ENCODE assay signal across 1 cellular context in the genomic region with DNA sequence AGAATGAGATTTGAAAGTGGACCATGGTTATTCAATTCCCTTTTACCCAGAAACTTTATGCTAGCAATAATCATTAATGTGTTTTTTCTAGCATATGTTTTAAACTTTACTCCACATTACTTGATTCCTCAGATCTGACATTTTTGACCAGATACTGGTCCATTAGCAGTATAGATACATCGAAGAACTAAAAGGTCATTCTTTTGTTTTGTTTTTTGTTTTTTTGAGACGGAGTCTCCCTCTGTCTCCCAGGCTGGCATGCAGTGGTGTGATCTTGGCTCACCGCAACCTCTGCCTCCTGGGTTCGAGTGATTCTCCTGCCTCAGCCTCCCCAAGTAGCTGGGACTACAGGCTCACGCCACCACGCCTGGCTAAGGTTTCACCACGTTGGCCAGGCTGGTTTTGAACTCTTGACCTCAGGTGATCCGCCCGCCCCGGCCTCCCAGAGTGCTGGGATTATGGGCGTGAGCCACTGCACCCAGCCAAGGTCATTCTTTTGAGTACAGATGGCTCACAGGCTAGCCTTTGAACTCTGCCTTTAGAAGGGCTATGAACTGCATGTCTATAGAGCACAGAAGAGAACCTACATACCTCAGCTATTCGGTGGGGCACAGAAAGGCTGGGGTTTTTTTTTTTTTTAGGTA.
TF ChIP-seq lines count a peak whose summit lies in the region.

No MANE protein-coding gene starts in this region.

TF ChIP-seq in HepG2, 621 proteins besides CTCF, POLR2A, EP300 and RAD21 (continued from another document and continues in another):
- TF ChIP-seq SOX13 (IDR thresholded peaks at IDR 0.05): peak; percentile 69; the same call in 1 of the 2 replicates
- peak in 1 of 2 experiments; percentile 87; a peak in 2 of 4 replicates for TF ChIP-seq SOX13 (CRISPR knock-in tag; conservative IDR thresholded peaks at IDR 0.05 in 1 of 2, IDR thresholded peaks at IDR 0.05 in 1 of 2)
- TF ChIP-seq, protein P1, sequence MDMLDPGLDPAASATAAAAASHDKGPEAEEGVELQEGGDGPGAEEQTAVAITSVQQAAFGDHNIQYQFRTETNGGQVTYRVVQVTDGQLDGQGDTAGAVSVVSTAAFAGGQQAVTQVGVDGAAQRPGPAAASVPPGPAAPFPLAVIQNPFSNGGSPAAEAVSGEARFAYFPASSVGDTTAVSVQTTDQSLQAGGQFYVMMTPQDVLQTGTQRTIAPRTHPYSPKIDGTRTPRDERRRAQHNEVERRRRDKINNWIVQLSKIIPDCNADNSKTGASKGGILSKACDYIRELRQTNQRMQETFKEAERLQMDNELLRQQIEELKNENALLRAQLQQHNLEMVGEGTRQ (IDR thresholded peaks at IDR 0.05; ENCODE audit: low read depth, low read length): no peak
- TF ChIP-seq, protein P1 (CRISPR knock-in tag; IDR thresholded peaks at IDR 0.05; ENCODE audit: borderline replicate concordance): no peak
- TF ChIP-seq, protein P2, sequence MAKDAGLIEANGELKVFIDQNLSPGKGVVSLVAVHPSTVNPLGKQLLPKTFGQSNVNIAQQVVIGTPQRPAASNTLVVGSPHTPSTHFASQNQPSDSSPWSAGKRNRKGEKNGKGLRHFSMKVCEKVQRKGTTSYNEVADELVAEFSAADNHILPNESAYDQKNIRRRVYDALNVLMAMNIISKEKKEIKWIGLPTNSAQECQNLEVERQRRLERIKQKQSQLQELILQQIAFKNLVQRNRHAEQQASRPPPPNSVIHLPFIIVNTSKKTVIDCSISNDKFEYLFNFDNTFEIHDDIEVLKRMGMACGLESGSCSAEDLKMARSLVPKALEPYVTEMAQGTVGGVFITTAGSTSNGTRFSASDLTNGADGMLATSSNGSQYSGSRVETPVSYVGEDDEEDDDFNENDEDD (CRISPR knock-in tag; IDR thresholded peaks at IDR 0.05; ENCODE audit: borderline replicate concordance): peak; percentile 60; the same call in 1 of the 2 replicates
- no peak for TF ChIP-seq NBN (conservative IDR thresholded peaks at IDR 0.05)
- no peak for TF ChIP-seq CREB1 (IDR thresholded peaks at IDR 0.05)
- TF ChIP-seq CREB1 (CRISPR knock-in tag; IDR thresholded peaks at IDR 0.05): peak; percentile 54; the same call in 1 of the 2 replicates
- peak; percentile 51; the same call in 1 of the 2 replicates for TF ChIP-seq ZNF816 (CRISPR knock-in tag; IDR thresholded peaks at IDR 0.05; ENCODE audit: borderline replicate concordance)
- no peak for TF ChIP-seq XRCC5 (optimal IDR thresholded peaks at IDR 0.05; ENCODE audit: low read length)
- TF ChIP-seq, protein P3, sequence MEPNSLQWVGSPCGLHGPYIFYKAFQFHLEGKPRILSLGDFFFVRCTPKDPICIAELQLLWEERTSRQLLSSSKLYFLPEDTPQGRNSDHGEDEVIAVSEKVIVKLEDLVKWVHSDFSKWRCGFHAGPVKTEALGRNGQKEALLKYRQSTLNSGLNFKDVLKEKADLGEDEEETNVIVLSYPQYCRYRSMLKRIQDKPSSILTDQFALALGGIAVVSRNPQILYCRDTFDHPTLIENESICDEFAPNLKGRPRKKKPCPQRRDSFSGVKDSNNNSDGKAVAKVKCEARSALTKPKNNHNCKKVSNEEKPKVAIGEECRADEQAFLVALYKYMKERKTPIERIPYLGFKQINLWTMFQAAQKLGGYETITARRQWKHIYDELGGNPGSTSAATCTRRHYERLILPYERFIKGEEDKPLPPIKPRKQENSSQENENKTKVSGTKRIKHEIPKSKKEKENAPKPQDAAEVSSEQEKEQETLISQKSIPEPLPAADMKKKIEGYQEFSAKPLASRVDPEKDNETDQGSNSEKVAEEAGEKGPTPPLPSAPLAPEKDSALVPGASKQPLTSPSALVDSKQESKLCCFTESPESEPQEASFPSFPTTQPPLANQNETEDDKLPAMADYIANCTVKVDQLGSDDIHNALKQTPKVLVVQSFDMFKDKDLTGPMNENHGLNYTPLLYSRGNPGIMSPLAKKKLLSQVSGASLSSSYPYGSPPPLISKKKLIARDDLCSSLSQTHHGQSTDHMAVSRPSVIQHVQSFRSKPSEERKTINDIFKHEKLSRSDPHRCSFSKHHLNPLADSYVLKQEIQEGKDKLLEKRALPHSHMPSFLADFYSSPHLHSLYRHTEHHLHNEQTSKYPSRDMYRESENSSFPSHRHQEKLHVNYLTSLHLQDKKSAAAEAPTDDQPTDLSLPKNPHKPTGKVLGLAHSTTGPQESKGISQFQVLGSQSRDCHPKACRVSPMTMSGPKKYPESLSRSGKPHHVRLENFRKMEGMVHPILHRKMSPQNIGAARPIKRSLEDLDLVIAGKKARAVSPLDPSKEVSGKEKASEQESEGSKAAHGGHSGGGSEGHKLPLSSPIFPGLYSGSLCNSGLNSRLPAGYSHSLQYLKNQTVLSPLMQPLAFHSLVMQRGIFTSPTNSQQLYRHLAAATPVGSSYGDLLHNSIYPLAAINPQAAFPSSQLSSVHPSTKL (CRISPR knock-in tag; IDR thresholded peaks at IDR 0.05): peak; percentile 97
- peak; percentile 92 for TF ChIP-seq ZMYM4 (CRISPR knock-in tag; IDR thresholded peaks at IDR 0.05)
- TF ChIP-seq, protein P4, sequence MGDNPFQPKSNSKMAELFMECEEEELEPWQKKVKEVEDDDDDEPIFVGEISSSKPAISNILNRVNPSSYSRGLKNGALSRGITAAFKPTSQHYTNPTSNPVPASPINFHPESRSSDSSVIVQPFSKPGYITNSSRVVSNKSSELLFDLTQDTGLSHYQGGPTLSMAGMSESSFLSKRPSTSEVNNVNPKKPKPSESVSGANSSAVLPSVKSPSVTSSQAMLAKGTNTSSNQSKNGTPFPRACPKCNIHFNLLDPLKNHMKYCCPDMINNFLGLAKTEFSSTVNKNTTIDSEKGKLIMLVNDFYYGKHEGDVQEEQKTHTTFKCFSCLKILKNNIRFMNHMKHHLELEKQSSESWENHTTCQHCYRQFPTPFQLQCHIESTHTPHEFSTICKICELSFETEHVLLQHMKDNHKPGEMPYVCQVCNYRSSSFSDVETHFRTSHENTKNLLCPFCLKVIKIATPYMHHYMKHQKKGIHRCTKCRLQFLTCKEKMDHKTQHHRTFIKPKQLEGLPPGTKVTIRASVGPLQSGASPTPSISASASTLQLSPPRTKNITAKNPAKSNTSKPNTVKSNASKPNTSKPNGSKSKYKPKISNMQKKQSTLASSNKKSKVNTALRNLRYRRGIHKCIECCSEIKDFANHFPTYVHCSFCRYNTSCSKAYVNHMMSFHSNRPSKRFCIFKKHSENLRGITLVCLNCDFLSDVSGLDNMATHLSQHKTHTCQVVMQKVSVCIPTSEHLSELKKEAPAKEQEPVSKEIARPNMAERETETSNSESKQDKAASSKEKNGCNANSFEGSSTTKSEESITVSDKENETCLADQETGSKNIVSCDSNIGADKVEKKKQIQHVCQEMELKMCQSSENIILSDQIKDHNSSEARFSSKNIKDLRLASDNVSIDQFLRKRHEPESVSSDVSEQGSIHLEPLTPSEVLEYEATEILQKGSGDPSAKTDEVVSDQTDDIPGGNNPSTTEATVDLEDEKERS (CRISPR knock-in tag; IDR thresholded peaks at IDR 0.05): peak; percentile 94
- TF ChIP-seq ETV5 (CRISPR knock-in tag; IDR thresholded peaks at IDR 0.05; ENCODE audit: borderline replicate concordance): peak; percentile 48; the same call in 1 of the 2 replicates
- TF ChIP-seq, protein P5, sequence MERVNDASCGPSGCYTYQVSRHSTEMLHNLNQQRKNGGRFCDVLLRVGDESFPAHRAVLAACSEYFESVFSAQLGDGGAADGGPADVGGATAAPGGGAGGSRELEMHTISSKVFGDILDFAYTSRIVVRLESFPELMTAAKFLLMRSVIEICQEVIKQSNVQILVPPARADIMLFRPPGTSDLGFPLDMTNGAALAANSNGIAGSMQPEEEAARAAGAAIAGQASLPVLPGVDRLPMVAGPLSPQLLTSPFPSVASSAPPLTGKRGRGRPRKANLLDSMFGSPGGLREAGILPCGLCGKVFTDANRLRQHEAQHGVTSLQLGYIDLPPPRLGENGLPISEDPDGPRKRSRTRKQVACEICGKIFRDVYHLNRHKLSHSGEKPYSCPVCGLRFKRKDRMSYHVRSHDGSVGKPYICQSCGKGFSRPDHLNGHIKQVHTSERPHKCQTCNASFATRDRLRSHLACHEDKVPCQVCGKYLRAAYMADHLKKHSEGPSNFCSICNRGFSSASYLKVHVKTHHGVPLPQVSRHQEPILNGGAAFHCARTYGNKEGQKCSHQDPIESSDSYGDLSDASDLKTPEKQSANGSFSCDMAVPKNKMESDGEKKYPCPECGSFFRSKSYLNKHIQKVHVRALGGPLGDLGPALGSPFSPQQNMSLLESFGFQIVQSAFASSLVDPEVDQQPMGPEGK (CRISPR knock-in tag; IDR thresholded peaks at IDR 0.05): peak; percentile 63
- no peak for TF ChIP-seq ZNF737 (CRISPR knock-in tag; IDR thresholded peaks at IDR 0.05; ENCODE audit: borderline replicate concordance)
- peak; percentile 64 for TF ChIP-seq KAT8 (CRISPR knock-in tag; IDR thresholded peaks at IDR 0.05)
- TF ChIP-seq ERF (CRISPR knock-in tag; IDR thresholded peaks at IDR 0.05): peak; percentile 76
- peak; percentile 45; the same call in 1 of the 2 replicates for TF ChIP-seq MEIS2 (CRISPR knock-in tag; IDR thresholded peaks at IDR 0.05)
- TF ChIP-seq MIXL1 (CRISPR knock-in tag; IDR thresholded peaks at IDR 0.05): peak; percentile 71; the same call in 1 of the 2 replicates
- TF ChIP-seq ZNF768 (CRISPR knock-in tag; IDR thresholded peaks at IDR 0.05): peak; percentile 22; the same call in 1 of the 2 replicates
- peak; percentile 68 for TF ChIP-seq FOXA3 (CRISPR knock-in tag; IDR thresholded peaks at IDR 0.05)
- TF ChIP-seq ZNF577 (CRISPR knock-in tag; IDR thresholded peaks at IDR 0.05; ENCODE audit: borderline replicate concordance, low read depth): no peak
- TF ChIP-seq, protein P6, sequence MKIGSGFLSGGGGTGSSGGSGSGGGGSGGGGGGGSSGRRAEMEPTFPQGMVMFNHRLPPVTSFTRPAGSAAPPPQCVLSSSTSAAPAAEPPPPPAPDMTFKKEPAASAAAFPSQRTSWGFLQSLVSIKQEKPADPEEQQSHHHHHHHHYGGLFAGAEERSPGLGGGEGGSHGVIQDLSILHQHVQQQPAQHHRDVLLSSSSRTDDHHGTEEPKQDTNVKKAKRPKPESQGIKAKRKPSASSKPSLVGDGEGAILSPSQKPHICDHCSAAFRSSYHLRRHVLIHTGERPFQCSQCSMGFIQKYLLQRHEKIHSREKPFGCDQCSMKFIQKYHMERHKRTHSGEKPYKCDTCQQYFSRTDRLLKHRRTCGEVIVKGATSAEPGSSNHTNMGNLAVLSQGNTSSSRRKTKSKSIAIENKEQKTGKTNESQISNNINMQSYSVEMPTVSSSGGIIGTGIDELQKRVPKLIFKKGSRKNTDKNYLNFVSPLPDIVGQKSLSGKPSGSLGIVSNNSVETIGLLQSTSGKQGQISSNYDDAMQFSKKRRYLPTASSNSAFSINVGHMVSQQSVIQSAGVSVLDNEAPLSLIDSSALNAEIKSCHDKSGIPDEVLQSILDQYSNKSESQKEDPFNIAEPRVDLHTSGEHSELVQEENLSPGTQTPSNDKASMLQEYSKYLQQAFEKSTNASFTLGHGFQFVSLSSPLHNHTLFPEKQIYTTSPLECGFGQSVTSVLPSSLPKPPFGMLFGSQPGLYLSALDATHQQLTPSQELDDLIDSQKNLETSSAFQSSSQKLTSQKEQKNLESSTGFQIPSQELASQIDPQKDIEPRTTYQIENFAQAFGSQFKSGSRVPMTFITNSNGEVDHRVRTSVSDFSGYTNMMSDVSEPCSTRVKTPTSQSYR (CRISPR knock-in tag; IDR thresholded peaks at IDR 0.05; ENCODE audit: borderline replicate concordance): peak; percentile 26; the same call in 1 of the 2 replicates
- TF ChIP-seq ESRRA (CRISPR knock-in tag; IDR thresholded peaks at IDR 0.05; ENCODE audit: low read depth): peak; percentile 98
- TF ChIP-seq ZNF772 (CRISPR knock-in tag; IDR thresholded peaks at IDR 0.05): peak; percentile 52; the same call in 1 of the 2 replicates
- TF ChIP-seq, protein P7, sequence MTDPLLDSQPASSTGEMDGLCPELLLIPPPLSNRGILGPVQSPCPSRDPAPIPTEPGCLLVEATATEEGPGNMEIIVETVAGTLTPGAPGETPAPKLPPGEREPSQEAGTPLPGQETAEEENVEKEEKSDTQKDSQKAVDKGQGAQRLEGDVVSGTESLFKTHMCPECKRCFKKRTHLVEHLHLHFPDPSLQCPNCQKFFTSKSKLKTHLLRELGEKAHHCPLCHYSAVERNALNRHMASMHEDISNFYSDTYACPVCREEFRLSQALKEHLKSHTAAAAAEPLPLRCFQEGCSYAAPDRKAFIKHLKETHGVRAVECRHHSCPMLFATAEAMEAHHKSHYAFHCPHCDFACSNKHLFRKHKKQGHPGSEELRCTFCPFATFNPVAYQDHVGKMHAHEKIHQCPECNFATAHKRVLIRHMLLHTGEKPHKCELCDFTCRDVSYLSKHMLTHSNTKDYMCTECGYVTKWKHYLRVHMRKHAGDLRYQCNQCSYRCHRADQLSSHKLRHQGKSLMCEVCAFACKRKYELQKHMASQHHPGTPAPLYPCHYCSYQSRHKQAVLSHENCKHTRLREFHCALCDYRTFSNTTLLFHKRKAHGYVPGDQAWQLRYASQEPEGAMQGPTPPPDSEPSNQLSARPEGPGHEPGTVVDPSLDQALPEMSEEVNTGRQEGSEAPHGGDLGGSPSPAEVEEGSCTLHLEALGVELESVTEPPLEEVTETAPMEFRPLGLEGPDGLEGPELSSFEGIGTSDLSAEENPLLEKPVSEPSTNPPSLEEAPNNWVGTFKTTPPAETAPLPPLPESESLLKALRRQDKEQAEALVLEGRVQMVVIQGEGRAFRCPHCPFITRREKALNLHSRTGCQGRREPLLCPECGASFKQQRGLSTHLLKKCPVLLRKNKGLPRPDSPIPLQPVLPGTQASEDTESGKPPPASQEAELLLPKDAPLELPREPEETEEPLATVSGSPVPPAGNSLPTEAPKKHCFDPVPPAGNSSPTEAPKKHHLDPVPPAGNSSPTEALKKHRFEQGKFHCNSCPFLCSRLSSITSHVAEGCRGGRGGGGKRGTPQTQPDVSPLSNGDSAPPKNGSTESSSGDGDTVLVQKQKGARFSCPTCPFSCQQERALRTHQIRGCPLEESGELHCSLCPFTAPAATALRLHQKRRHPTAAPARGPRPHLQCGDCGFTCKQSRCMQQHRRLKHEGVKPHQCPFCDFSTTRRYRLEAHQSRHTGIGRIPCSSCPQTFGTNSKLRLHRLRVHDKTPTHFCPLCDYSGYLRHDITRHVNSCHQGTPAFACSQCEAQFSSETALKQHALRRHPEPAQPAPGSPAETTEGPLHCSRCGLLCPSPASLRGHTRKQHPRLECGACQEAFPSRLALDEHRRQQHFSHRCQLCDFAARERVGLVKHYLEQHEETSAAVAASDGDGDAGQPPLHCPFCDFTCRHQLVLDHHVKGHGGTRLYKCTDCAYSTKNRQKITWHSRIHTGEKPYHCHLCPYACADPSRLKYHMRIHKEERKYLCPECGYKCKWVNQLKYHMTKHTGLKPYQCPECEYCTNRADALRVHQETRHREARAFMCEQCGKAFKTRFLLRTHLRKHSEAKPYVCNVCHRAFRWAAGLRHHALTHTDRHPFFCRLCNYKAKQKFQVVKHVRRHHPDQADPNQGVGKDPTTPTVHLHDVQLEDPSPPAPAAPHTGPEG (CRISPR knock-in tag; IDR thresholded peaks at IDR 0.05): peak; percentile 81; the same call in 1 of the 2 replicates
- peak; percentile 96; the same call in 1 of the 2 replicates for TF ChIP-seq ZBTB20 (CRISPR knock-in tag; IDR thresholded peaks at IDR 0.05; ENCODE audit: borderline replicate concordance, low read depth)
- TF ChIP-seq HOXA3 (CRISPR knock-in tag; IDR thresholded peaks at IDR 0.05): peak; percentile 89
- no peak for TF ChIP-seq ZNF672 (CRISPR knock-in tag; IDR thresholded peaks at IDR 0.05)
